1 cellular context compared by ENCODE assay signal in the genomic region with DNA sequence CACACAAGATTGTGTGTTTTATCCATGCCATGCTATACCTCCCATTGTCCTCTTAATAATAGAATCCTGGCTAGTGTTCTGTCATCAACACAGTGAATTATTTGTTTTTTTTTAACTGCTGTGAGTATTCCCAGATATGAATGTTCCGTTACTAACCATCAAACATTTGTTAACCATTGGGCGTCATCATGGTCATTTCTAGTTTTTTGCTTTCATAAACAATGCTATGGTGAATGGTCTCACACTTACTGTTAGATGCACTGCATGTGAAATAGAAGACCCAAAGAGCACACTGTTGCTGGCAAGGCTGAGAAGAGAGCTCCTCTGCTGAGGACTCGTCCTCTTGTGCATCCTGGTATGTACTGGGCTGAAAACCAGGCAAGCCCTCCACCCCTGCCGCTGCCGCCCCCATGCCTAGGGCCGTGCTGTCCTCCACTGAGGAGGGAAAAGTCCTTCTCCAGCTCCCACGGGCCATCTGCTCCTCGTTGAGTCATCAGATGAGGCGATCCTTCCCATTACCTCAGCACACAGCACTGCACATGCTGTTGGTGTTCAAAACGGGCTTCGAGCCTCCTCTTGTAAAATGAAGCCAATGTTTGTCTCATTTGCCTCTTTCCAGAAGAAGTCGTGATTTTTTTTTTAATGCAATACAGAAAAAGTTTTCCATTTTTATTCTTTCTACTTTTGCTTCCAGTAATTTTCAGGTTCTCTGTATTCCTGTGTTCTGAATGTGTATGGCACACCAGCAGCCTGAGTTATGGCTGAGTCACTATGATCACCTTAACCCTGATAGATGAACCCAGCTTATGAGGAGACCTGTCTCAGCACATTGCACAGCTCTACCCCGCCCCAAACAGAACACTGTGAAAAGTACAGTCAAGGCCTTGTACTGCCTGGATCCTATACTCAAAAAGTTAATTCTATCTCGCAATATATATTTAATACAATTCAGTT.
TF ChIP-seq lines count a peak whose summit lies in the region.

No MANE protein-coding gene starts in this region.

TF ChIP-seq in A549, 52 proteins besides CTCF, POLR2A, EP300 and RAD21 (continued from another document):
- TF ChIP-seq, protein P1, sequence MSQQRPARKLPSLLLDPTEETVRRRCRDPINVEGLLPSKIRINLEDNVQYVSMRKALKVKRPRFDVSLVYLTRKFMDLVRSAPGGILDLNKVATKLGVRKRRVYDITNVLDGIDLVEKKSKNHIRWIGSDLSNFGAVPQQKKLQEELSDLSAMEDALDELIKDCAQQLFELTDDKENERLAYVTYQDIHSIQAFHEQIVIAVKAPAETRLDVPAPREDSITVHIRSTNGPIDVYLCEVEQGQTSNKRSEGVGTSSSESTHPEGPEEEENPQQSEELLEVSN (IDR thresholded peaks at IDR 0.05; ENCODE audit: borderline replicate concordance, low read depth): peak; percentile 96
- TF ChIP-seq ZSCAN20 (CRISPR knock-in tag; IDR thresholded peaks at IDR 0.05) (peak; percentile 46; the same call in 1 of the 2 replicates), TP53 (CRISPR knock-in tag; IDR thresholded peaks at IDR 0.05) (0 out of 2 replicates have a peak, but pooled peaks have one; percentile 31), MAFK (IDR thresholded peaks at IDR 0.05; ENCODE audit: partially characterized antibody) (peak; percentile 82), GATA3 (IDR thresholded peaks at IDR 0.05; ENCODE audit: borderline replicate concordance) (peak; percentile 10; the same call in 1 of the 2 replicates), HOXB13 (CRISPR knock-in tag; IDR thresholded peaks at IDR 0.05; ENCODE audit: low read depth) (peak; percentile 83), MAX (IDR thresholded peaks at IDR 0.05) (peak; percentile 96), RCOR1 (IDR thresholded peaks at IDR 0.05; ENCODE audit: low read depth, low read length) (no peak), MYC (IDR thresholded peaks at IDR 0.05; ENCODE audit: borderline replicate concordance, low read length) (peak; percentile 36; the same call in 1 of the 2 replicates), CBX8 (IDR thresholded peaks at IDR 0.05) (no peak)
